ENCODE assay signal across 8 cellular contexts in genomic region chr5:111278824-111279504, GRCh38. TPM values are rescaled to one million over a fixed set of nuclear protein-coding genes. Genes with fewer than 3 reads are reported as not detected.
DNase-seq lines count a peak whose midpoint lies in the region; ATAC-seq, FAIRE-seq and TF ChIP-seq lines count a peak whose summit lies in the region.

No MANE protein-coding gene starts in this region.

- no peaks in the 10 kb centered on the region for H3K4me1 Mint-ChIP-seq in astrocyte (ENCODE audit: low read depth, unreplicated experiment)

- no peak overlapping the region for H3K4me3 Mint-ChIP-seq in astrocyte (ENCODE audit: unreplicated experiment)

- TF ChIP-seq CTCF in D721Med (IDR thresholded peaks at IDR 0.05; ENCODE audit: insufficient read depth, missing control alignments): peak; percentile 61
- TF ChIP-seq CTCF in astrocyte (IDR thresholded peaks at IDR 0.05; ENCODE audit: insufficient read depth, low read depth, low read length): peak; percentile 58

- no peaks in the 10 kb centered on the region for H3K4me1 ChIP-seq in astrocyte (ENCODE audit: insufficient read depth, low read length)

- H3K27me3 ChIP-seq in astrocyte (ENCODE audit: insufficient read depth, low read length): no peaks in the 10 kb centered on the region

- no peaks in the 10 kb centered on the region for H3K36me3 Mint-ChIP-seq in astrocyte (ENCODE audit: low read depth, unreplicated experiment)

- no peak overlapping the region for H3K9ac ChIP-seq in astrocyte (ENCODE audit: low read length)

- no peaks in the 10 kb centered on the region for H3K79me2 ChIP-seq in astrocyte (ENCODE audit: insufficient read depth, low read length)

- H4K20me1 ChIP-seq in astrocyte (ENCODE audit: insufficient read depth, low read length): no peaks in the 10 kb centered on the region

- H3K27me3 Mint-ChIP-seq in astrocyte (ENCODE audit: low read depth, unreplicated experiment): no peaks in the 10 kb centered on the region

- DNase-seq in D721Med (ENCODE audit: insufficient read length, low spot score): no peak
- DNase-seq in T-helper 2 cell: peak; percentile 68 to 87 (median 79)
- DNase-seq in astrocyte (ENCODE audit: low read depth): no peak
- DNase-seq in islet precursor cell: peak; percentile 79
- peak; percentile 77 to 92 for DNase-seq in stimulated activated CD4-positive, alpha-beta T cell treated with anti-CD3 and anti-CD28 coated beads, Interleukin-4, amount 100 ng/mL, for 4 hours
- no peak for DNase-seq in NCI-H510A (lab: John Stamatoyannopoulos, UW)

- no peak overlapping the region for H3K27ac ChIP-seq in astrocyte (ENCODE audit: low read depth, low read length)

- no peak overlapping the region for H3K27ac Mint-ChIP-seq in astrocyte (ENCODE audit: unreplicated experiment)

- H3K36me3 ChIP-seq in astrocyte (ENCODE audit: insufficient read depth, low read length): no peaks in the 10 kb centered on the region

- no peak overlapping the region for H3K4me2 ChIP-seq in astrocyte (ENCODE audit: low read length)

- FAIRE-seq in D721Med (lab: Jason Lieb, UNC) (no peak), astrocyte (lab: Jason Lieb, UNC) (no peak)

- no peak overlapping the region for H3K4me3 ChIP-seq in astrocyte (ENCODE audit: insufficient read depth, low read depth, low read length)

- no peaks in the 10 kb centered on the region for H3K9me3 ChIP-seq in astrocyte (ENCODE audit: insufficient read depth, low read depth, low read length)

- H2AFZ ChIP-seq in astrocyte (ENCODE audit: low read depth, low read length): no peak overlapping the region

- H3K9me3 Mint-ChIP-seq in astrocyte (ENCODE audit: unreplicated experiment): no peaks in the 10 kb centered on the region

- peak; percentile 87 for ATAC-seq in GM19467 (IDR thresholded peaks at IDR 0.05; ENCODE audit: unreplicated experiment)
- peak; percentile 57 for ATAC-seq in HG03558 (IDR thresholded peaks at IDR 0.05; ENCODE audit: extremely low read depth, unreplicated experiment)

RNA-seq across cellular contexts. Expression of gene CAMK4, which starts 54.8 kb away (rescaled TPM):
- total RNA-seq in astrocyte: 3.5 and 3.8 TPM in 2 replicates

Comparison
In these comparisons a context has a peak if more than half of its experiments do, and no peak if none do; other contexts are left out.
1. DNase-seq: peak in T-helper 2 cell (5 of 5), islet precursor cell (single experiment) and stimulated activated CD4-positive, alpha-beta T cell treated with anti-CD3 and anti-CD28 coated beads, Interleukin-4, amount 100 ng/mL, for 4 hours (2 of 2); none in D721Med (single experiment), astrocyte (single experiment) and NCI-H510A (single experiment).